ENCODE assay signal across 1 cellular context in the genomic region with DNA sequence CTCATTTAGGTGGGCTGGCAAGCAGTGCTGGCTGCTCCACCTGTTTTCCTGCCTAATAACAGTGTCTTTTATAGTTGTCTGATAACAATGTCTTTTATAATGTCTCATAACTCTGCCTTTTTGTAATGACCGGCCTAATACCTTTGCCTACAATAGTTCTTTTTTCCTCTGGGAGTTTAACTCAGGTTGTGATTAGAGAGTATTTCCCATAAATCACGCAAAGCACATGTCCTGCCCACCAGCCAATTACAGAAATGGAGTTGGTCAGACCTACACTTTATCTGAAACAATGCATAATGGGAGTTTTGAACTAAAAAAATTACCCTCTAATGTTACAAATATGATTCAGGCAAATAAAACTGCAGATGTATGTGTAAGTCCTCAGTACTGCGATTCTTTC.
TF ChIP-seq lines count a peak whose summit lies in the region.

No MANE protein-coding gene starts in this region.

TF ChIP-seq in IMR-90, 13 proteins besides CTCF, POLR2A, EP300 and RAD21 (continued from another document):
- TF ChIP-seq, protein P1, sequence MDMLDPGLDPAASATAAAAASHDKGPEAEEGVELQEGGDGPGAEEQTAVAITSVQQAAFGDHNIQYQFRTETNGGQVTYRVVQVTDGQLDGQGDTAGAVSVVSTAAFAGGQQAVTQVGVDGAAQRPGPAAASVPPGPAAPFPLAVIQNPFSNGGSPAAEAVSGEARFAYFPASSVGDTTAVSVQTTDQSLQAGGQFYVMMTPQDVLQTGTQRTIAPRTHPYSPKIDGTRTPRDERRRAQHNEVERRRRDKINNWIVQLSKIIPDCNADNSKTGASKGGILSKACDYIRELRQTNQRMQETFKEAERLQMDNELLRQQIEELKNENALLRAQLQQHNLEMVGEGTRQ (IDR thresholded peaks at IDR 0.05; ENCODE audit: low read depth, low read length) = no peak
